Comparison of ENCODE assay signal across 1 cellular context in genomic region chr3:183275418-183275817, GRCh38.
TF ChIP-seq lines count a peak whose summit lies in the region.

No MANE protein-coding gene starts in this region.

TF ChIP-seq in K562, 482 proteins besides CTCF, POLR2A, EP300 and RAD21 (continued from another document):
- peak; percentile 70 for TF ChIP-seq ZBTB40 (IDR thresholded peaks at IDR 0.05)
- TF ChIP-seq ZBTB40 (CRISPR knock-in tag; IDR thresholded peaks at IDR 0.05), result no peak
- TF ChIP-seq ZNF766 (CRISPR knock-in tag; conservative IDR thresholded peaks at IDR 0.05), result 0 out of 2 replicates have a peak, but pooled peaks have one; percentile 30
- peak; percentile 60; the same call in 1 of the 2 replicates for TF ChIP-seq SMARCA4 (IDR thresholded peaks at IDR 0.05)
- TF ChIP-seq NR2C1 (IDR thresholded peaks at IDR 0.05), result no peak
- no peak for TF ChIP-seq NR2C1 (tag; IDR thresholded peaks at IDR 0.05)
- TF ChIP-seq ZNF436 (CRISPR knock-in tag; IDR thresholded peaks at IDR 0.05), result no peak
- TF ChIP-seq ZNF384 (IDR thresholded peaks at IDR 0.05; ENCODE audit: low read depth, low read length), result peak; percentile 94
- TF ChIP-seq PURB (CRISPR knock-in tag; IDR thresholded peaks at IDR 0.05; ENCODE audit: low read depth), result no peak
- TF ChIP-seq NFIX (CRISPR knock-in tag; IDR thresholded peaks at IDR 0.05; ENCODE audit: low read depth), result peak; percentile 5; the same call in 1 of the 2 replicates
- 0 out of 2 replicates have a peak, but pooled peaks have one; percentile 15 for TF ChIP-seq TCF3 (CRISPR knock-in tag; IDR thresholded peaks at IDR 0.05)
- no peak for TF ChIP-seq TAF15 (IDR thresholded peaks at IDR 0.05; ENCODE audit: low read depth, low read length)
- TF ChIP-seq CBFA2T2 (conservative IDR thresholded peaks at IDR 0.05), result 0 out of 2 replicates have a peak, but pooled peaks have one; percentile 9
- no peak for TF ChIP-seq SUPT5H (IDR thresholded peaks at IDR 0.05)
- TF ChIP-seq NFE2 (IDR thresholded peaks at IDR 0.05; ENCODE audit: low read depth), result peak; percentile 80
- peak; percentile 26; the same call in 1 of the 2 replicates for TF ChIP-seq ZNF316 (IDR thresholded peaks at IDR 0.05)
- TF ChIP-seq TFAP4 (CRISPR knock-in tag; IDR thresholded peaks at IDR 0.05; ENCODE audit: borderline replicate concordance), result 0 out of 2 replicates have a peak, but pooled peaks have one; percentile 21
- no peak for TF ChIP-seq E2F1 (CRISPR knock-in tag; IDR thresholded peaks at IDR 0.05)
- TF ChIP-seq MAFG (tag; conservative IDR thresholded peaks at IDR 0.05), result peak; percentile 44
- peak; percentile 97 for TF ChIP-seq NFIC (IDR thresholded peaks at IDR 0.05)
